Comparison of ENCODE assay signal across 10 cellular contexts in genomic region chr20:51365670-51366069, GRCh38.
DNase-seq lines count a peak whose midpoint lies in the region; ATAC-seq, FAIRE-seq and TF ChIP-seq lines count a peak whose summit lies in the region.
"Had no signal": no experiment of that assay in that cellular context is flagged by ENCODE, and none has a peak within 500 bp of the region (broad histone marks: within the 10 kb centered on the region; RNA-seq: fewer than 3 reads in every experiment).

No MANE protein-coding gene starts in this region.

- H3K4me1 ChIP-seq in IMR-90 (ENCODE audit: control insufficient read depth, insufficient read depth, low read length) (peaks cover 25% of the 10 kb centered on the region), mammary epithelial cell (ENCODE audit: insufficient read depth, low read length) (peaks cover 27% of the 10 kb centered on the region), keratinocyte (ENCODE audit: control insufficient read depth, extremely low read depth, insufficient read depth, low read length) (peaks cover 25% of the 10 kb centered on the region), upper lobe of right lung (no peaks in the 10 kb centered on the region), testis (no peaks in the 10 kb centered on the region)

- ATAC-seq in IMR-90 (ENCODE audit: low read depth) (peak; percentile 30), upper lobe of right lung (no peak), GM18873 (IDR thresholded peaks at IDR 0.05; ENCODE audit: low FRiP score, unreplicated experiment) (no peak), GM18498 (IDR thresholded peaks at IDR 0.05; ENCODE audit: unreplicated experiment) (no peak)
- ATAC-seq: activated T-cell treated with anti-CD3 and anti-CD28 coated beads, Interleukin-2, amount 50 U/mL, for 72 hours had no signal

- no peaks in the 10 kb centered on the region for H3K27me3 ChIP-seq in IMR-90 (ENCODE audit: control insufficient read depth, insufficient read depth, low read length)
- no peaks in the 10 kb centered on the region for H3K27me3 ChIP-seq in mammary epithelial cell (ENCODE audit: insufficient read depth, low read length)
- H3K27me3 ChIP-seq in keratinocyte (ENCODE audit: control insufficient read depth, extremely low read depth, insufficient read depth, low read length): peaks cover 4% of the 10 kb centered on the region
- no peaks in the 10 kb centered on the region for H3K27me3 ChIP-seq in upper lobe of right lung
- H3K27me3 ChIP-seq in testis: no peaks in the 10 kb centered on the region

- H3K79me2 ChIP-seq in mammary epithelial cell (ENCODE audit: insufficient read depth, low read length): no peaks in the 10 kb centered on the region
- H3K79me2 ChIP-seq in keratinocyte (ENCODE audit: control insufficient read depth, insufficient read depth, low read length): no peaks in the 10 kb centered on the region

- H2BK15ac ChIP-seq in IMR-90 (ENCODE audit: low read depth, low read length): peak overlapping the region; percentile 82

- H3K4ac ChIP-seq in IMR-90 (ENCODE audit: low read depth, low read length): peak overlapping the region; percentile 94

- H3K9ac ChIP-seq in IMR-90 (ENCODE audit: low read depth, low read length) (peak overlapping the region; percentile 11; the same call in 1 of the 2 replicates), mammary epithelial cell (ENCODE audit: insufficient read depth, low read length) (peak overlapping the region; percentile 19), keratinocyte (ENCODE audit: control insufficient read depth, extremely low read depth, insufficient read depth, low read length) (peak overlapping the region; percentile 55)

- WGBS in IMR-90 (ENCODE audit: extremely low coverage in 2 of 2, insufficient read length in 1 of 2), 2 experiments: 0% methylated on average over 1 of the region's 3 CpGs; no CpG with 5 or more reads in 1 of the 2 experiments
- 63% methylated on average over 3 of the region's 3 CpGs for WGBS in mammary epithelial cell (ENCODE audit: low coverage, missing lambda C conversion rate)
- 77 to 81% methylated on average over 3 of the region's 3 CpGs for WGBS in testis, 2 donors

- H3K79me1 ChIP-seq in IMR-90 (ENCODE audit: low read depth in 1 of 2, low read length in 2 of 2): peaks cover 0 to 38% of the 10 kb centered on the region in 2 experiments; a peak in 2 of 4 replicates

- H3K9me3 ChIP-seq in IMR-90 (ENCODE audit: control insufficient read depth, insufficient read depth, low read length) (no peaks in the 10 kb centered on the region; the same call in 1 of the 2 replicates), mammary epithelial cell (replicated peaks; ENCODE audit: insufficient read depth, low read length) (peaks cover 7% of the 10 kb centered on the region), keratinocyte (ENCODE audit: control insufficient read depth, low read depth, low read length) (peaks cover 1% of the 10 kb centered on the region), upper lobe of right lung (peaks cover 7% of the 10 kb centered on the region), testis (no peaks in the 10 kb centered on the region)

- peak overlapping the region; percentile 38 for H2AFZ ChIP-seq in IMR-90 (replicated peaks; ENCODE audit: low read length, poor library complexity)
- H2AFZ ChIP-seq in mammary epithelial cell (ENCODE audit: low read depth, low read length): peak overlapping the region; percentile 4
- no peak overlapping the region for H2AFZ ChIP-seq in keratinocyte (ENCODE audit: control insufficient read depth, low read length)

- CTCF ChIA-PET in IMR-90 (lab: Yijun Ruan, JAX): no interaction called here
- CTCF ChIA-PET in mammary epithelial cell (lab: Charles Lee; ENCODE audit: low non-redundant PET): no interaction called here

- H2BK120ac ChIP-seq in IMR-90 (ENCODE audit: low read depth, low read length): peak overlapping the region; percentile 96

- peak overlapping the region; percentile 91 for H3K27ac ChIP-seq in IMR-90 (ENCODE audit: insufficient read depth, low read length)
- H3K27ac ChIP-seq in mammary epithelial cell (ENCODE audit: insufficient read depth, low read depth, low read length): peak overlapping the region; percentile 87
- H3K27ac ChIP-seq in keratinocyte (ENCODE audit: control insufficient read depth, insufficient read depth, low read length): peak overlapping the region; percentile 84
- peak overlapping the region; percentile 60 for H3K27ac ChIP-seq in upper lobe of right lung
- H3K27ac ChIP-seq in testis: no peak overlapping the region

- DNase-seq in IMR-90 (peak; percentile 92), mammary epithelial cell (peak; percentile 58), keratinocyte (ENCODE audit: low read depth, low spot score) (no peak), upper lobe of right lung (no peak), NCI-H2196 (lab: John Stamatoyannopoulos, UW; ENCODE audit: unreplicated experiment) (no peak), testis (no peak)
- DNase-seq: activated T-cell treated with anti-CD3 and anti-CD28 coated beads, Interleukin-2, amount 50 U/mL, for 72 hours; stimulated activated CD4-positive, alpha-beta T cell treated with anti-CD3 and anti-CD28 coated beads, Interleukin-15, amount 100 ng/mL, for 24 hours had no signal

- TF ChIP-seq CTCF in IMR-90 (conservative IDR thresholded peaks at IDR 0.05; ENCODE audit: low read depth, low read length) (no peak), mammary epithelial cell (conservative IDR thresholded peaks at IDR 0.05 in 1 of 2, IDR thresholded peaks at IDR 0.05 in 1 of 2; ENCODE audit: extremely low read depth in 1 of 2, insufficient read depth in 1 of 2, low read depth in 1 of 2, low read length in 2 of 2) (no peak), keratinocyte (optimal IDR thresholded peaks at IDR 0.05 in 1 of 3, IDR thresholded peaks at IDR 0.05 in 1 of 3, conservative IDR thresholded peaks at IDR 0.05 in 1 of 3; ENCODE audit: extremely low read depth in 1 of 3, insufficient read depth in 2 of 3, low read length in 3 of 3) (no peak), upper lobe of right lung (IDR thresholded peaks at IDR 0.05) (no peak), testis (IDR thresholded peaks at IDR 0.05) (no peak)

- peak overlapping the region; percentile 83 for H2BK5ac ChIP-seq in IMR-90 (ENCODE audit: low read depth, low read length, poor library complexity, severe bottlenecking)

- H4K5ac ChIP-seq in IMR-90 (ENCODE audit: low read depth, low read length): peak overlapping the region; percentile 94

- dilution Hi-C loops in IMR-90 (cut with HindIII; ENCODE audit: low sequenced_read_pairs, unreplicated experiment): no loop called here
- dilution Hi-C loops in mammary epithelial cell (cut with HindIII; ENCODE audit: low sequenced_read_pairs): no loop called here
- dilution Hi-C loops in keratinocyte (cut with MboI; ENCODE audit: extremely low pct_ligation_motif_present, low sequenced_read_pairs): no loop called here

- H3K36me3 ChIP-seq in IMR-90 (ENCODE audit: control insufficient read depth, insufficient read depth, low read length) (no peaks in the 10 kb centered on the region), mammary epithelial cell (ENCODE audit: insufficient read depth, low read length) (no peaks in the 10 kb centered on the region), keratinocyte (ENCODE audit: control insufficient read depth in 2 of 2, extremely low read depth in 1 of 2, insufficient read depth in 2 of 2, low read length in 2 of 2) (no peaks in the 10 kb centered on the region), upper lobe of right lung (no peaks in the 10 kb centered on the region), testis (ENCODE audit: low read depth, missing control alignments) (no peaks in the 10 kb centered on the region)

- H3K18ac ChIP-seq in IMR-90 (ENCODE audit: low read depth, low read length): peak overlapping the region; percentile 67

- H3K9me1 ChIP-seq in IMR-90 (ENCODE audit: insufficient read depth, low read length) (peaks cover 37% of the 10 kb centered on the region), keratinocyte (ENCODE audit: control insufficient read depth, extremely low read depth, insufficient read depth, low read length) (no peaks in the 10 kb centered on the region)

- H2BK20ac ChIP-seq in IMR-90 (ENCODE audit: low read depth, low read length): peak overlapping the region; percentile 98

- H3K4me2 ChIP-seq in IMR-90 (ENCODE audit: low read depth, low read length) (peak overlapping the region; percentile 19), mammary epithelial cell (ENCODE audit: insufficient read depth, low read depth, low read length) (no peak overlapping the region), keratinocyte (ENCODE audit: control insufficient read depth, extremely low read depth, insufficient read depth, low read depth, low read length) (peak overlapping the region; percentile 58)

- peak overlapping the region; percentile 18 for H2AK9ac ChIP-seq in IMR-90 (replicated peaks; ENCODE audit: low read depth, low read length, poor library complexity)

- TF ChIP-seq POLR2A in IMR-90 (IDR thresholded peaks at IDR 0.05; ENCODE audit: low read depth, low read length) (peak; percentile 67), testis (IDR thresholded peaks at IDR 0.05) (no peak)

- H3K14ac ChIP-seq in IMR-90 (replicated peaks; ENCODE audit: low read depth, low read length): peak overlapping the region; percentile 95

- FAIRE-seq in keratinocyte (lab: Jason Lieb, UNC): no peak

- in situ Hi-C loops in IMR-90 (cut with MboI; ENCODE audit: low sequenced_read_pairs) (no loop called here), mammary epithelial cell (cut with MboI; ENCODE audit: low sequenced_read_pairs in 2 of 2) (loop anchor here (10.0 to 25.0 kb wide), 2 partner anchors 381 to 722 kb away; no protein-coding TSS in a partner anchor)

- peak overlapping the region; percentile 78 to 93 for H4K8ac ChIP-seq in IMR-90 (ENCODE audit: low read depth in 2 of 2, low read length in 2 of 2)

- POLR2A ChIA-PET in IMR-90 (lab: Charles Lee; ENCODE audit: unreplicated experiment): no interaction called here

- H3K4me3 ChIP-seq in IMR-90 (ENCODE audit: insufficient read depth, low read depth, low read length): no peak overlapping the region
- H3K4me3 ChIP-seq in mammary epithelial cell (replicated peaks in 1 of 3; ENCODE audit: insufficient read depth in 1 of 3, low read depth in 2 of 3, low read length in 3 of 3): no peak overlapping the region
- H3K4me3 ChIP-seq in keratinocyte (ENCODE audit: control insufficient read depth in 2 of 3, extremely low read depth in 1 of 3, insufficient read depth in 2 of 3, low read depth in 1 of 3, low read length in 3 of 3): peak overlapping the region in 1 of 3 experiments; percentile 4
- no peak overlapping the region for H3K4me3 ChIP-seq in upper lobe of right lung
- H3K4me3 ChIP-seq in testis: no peak overlapping the region

- H4K20me1 ChIP-seq in IMR-90 (ENCODE audit: insufficient read depth, low read length) (peaks cover 4% of the 10 kb centered on the region), mammary epithelial cell (ENCODE audit: insufficient read depth, low read length) (no peaks in the 10 kb centered on the region), keratinocyte (ENCODE audit: control insufficient read depth, extremely low read depth, insufficient read depth, low read length) (no peaks in the 10 kb centered on the region)

- intact Hi-C loops in IMR-90 (cut with micrococcal nuclease) (loop anchor here (1.0 kb wide), 2 partner anchors 38 to 384 kb away; no protein-coding TSS in a partner anchor), mammary epithelial cell (cut with micrococcal nuclease) (no loop called here), upper lobe of right lung (cut with DNase I) (no loop called here), testis (cut with DNase I; ENCODE audit: low total_unique reads) (no loop called here)

- peak overlapping the region; percentile 83 for H3K56ac ChIP-seq in IMR-90 (ENCODE audit: extremely low read depth, insufficient read depth, low read length)

- BruUV-seq in IMR-90 (replicated peaks; lab: Mats Ljungman, UMichigan) (no TSS peak), mammary epithelial cell (replicated peaks; lab: Mats Ljungman, UMichigan) (no TSS peak)

- H2AK5ac ChIP-seq in IMR-90 (ENCODE audit: low read depth, low read length): peak overlapping the region; percentile 91

- TF ChIP-seq RAD21 in IMR-90 (IDR thresholded peaks at IDR 0.05; ENCODE audit: low read length): no peak

- H4K91ac ChIP-seq in IMR-90 (ENCODE audit: insufficient read depth, low read depth, low read length): peak overlapping the region; percentile 93

- H3K23ac ChIP-seq in IMR-90 (ENCODE audit: low read depth, low read length): peak overlapping the region; percentile 95

Comparison
In these comparisons a context has a peak if more than half of its experiments do, and no peak if none do; other contexts are left out.
1. DNase-seq: peak in IMR-90 (single experiment) and mammary epithelial cell (single experiment); none in keratinocyte (single experiment), upper lobe of right lung (single experiment), NCI-H2196 (single experiment) and testis (single experiment).
2. H3K27ac ChIP-seq: peak in IMR-90 (single experiment), mammary epithelial cell (single experiment), keratinocyte (single experiment) and upper lobe of right lung (single experiment); none in testis (0 of 2).
3. Peak in every context shown above with its lines, with median percentiles within 50 percentile points of each other: H3K9ac ChIP-seq.